20 cellular contexts compared by ENCODE assay signal in the genomic region with DNA sequence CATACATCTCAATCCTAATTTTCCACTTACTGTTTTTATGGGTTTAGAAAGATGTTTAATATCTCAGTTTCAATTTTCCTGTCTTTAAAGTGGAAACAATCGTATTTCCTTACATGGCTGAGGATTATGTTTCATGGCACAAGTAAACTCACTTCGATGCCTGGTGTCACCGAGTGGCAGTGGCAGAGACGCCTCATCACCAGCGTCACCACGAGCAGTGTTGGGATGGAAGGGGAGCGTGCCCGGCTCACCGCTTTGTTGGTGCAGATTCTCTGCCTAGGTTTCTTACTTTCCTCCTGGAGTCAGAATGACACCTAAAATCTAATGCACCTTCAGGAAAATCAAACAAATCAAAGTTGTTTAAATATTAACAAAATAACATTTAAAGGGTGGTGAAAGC. TPM values are rescaled to one million over a fixed set of nuclear protein-coding genes. Genes with fewer than 3 reads are reported as not detected.
A peak's percentile ranks its signal among the peaks of the same experiment; 100 is the strongest.
DNase-seq lines count a peak whose midpoint lies in the region; ATAC-seq and TF ChIP-seq lines count a peak whose summit lies in the region.
"Had no signal": no experiment of that assay in that cellular context is flagged by ENCODE, and none has a peak within 500 bp of the region (broad histone marks: within the 10 kb centered on the region; RNA-seq: fewer than 3 reads in every experiment).

No MANE protein-coding gene starts in this region.

- H3K27me3 Mint-ChIP-seq in chondrocyte (ENCODE audit: low read depth), result no peaks in the 10 kb centered on the region
- peaks cover 0 to 6% (median 2%) of the 10 kb centered on the region in 3 donors for H3K27me3 Mint-ChIP-seq in immature natural killer cell (ENCODE audit: low read depth in 3 of 3)

- no peaks in the 10 kb centered on the region for H3K4me1 Mint-ChIP-seq in chondrocyte (ENCODE audit: low read depth)
- H3K4me1 Mint-ChIP-seq in immature natural killer cell, result peaks cover 42 to 47% of the 10 kb centered on the region in 2 donors

- DNase-seq in chondrocyte (ENCODE audit: low spot score) (peak; percentile 29), immature natural killer cell (no peak), posterior vena cava (ENCODE audit: low spot score) (peak; percentile 65), HK-2 (ENCODE audit: unreplicated experiment) (no peak), coronary artery (ENCODE audit: low spot score) (no peak)
- DNase-seq: BE2C, DMS79, GOT3, Kasumi-1, NCI-H1417, NCI-H1694 treated with DMSO at 0.1 percent for 48 hours, NCI-H2081 treated with DMSO at 0.1 percent for 48 hours, NCI-H2171 treated with DMSO at 0.1 percent for 48 hours, NCI-H524 treated with DMSO at 0.1 percent for 48 hours, NCI-H82 had no signal

- H3K9me3 ChIP-seq in HUES48 (ENCODE audit: control insufficient read depth, insufficient read depth, low read length), result no peaks in the 10 kb centered on the region
- H3K9me3 ChIP-seq: BE2C, SJSA1 had no signal

- intact Hi-C loops in posterior vena cava (cut with DNase I), result no loop called here

- H3K9me3 Mint-ChIP-seq in chondrocyte (ENCODE audit: low read depth), result no peaks in the 10 kb centered on the region
- no peaks in the 10 kb centered on the region for H3K9me3 Mint-ChIP-seq in immature natural killer cell

- no peak overlapping the region for H3K9ac ChIP-seq in HUES48 (ENCODE audit: low read depth, low read length)

- H3K36me3 ChIP-seq in HUES48 (ENCODE audit: control insufficient read depth, insufficient read depth, low read length), result peaks cover 43% of the 10 kb centered on the region

- no peaks in the 10 kb centered on the region for H3K27me3 ChIP-seq in HUES48 (ENCODE audit: control insufficient read depth, insufficient read depth, low read length)
- H3K27me3 ChIP-seq: BE2C, SJSA1 had no signal

- no peak overlapping the region for H3K27ac Mint-ChIP-seq in chondrocyte (ENCODE audit: unreplicated experiment)
- peak overlapping the region in 4 of 6 donors; percentile 31 to 82 (median 63) for H3K27ac Mint-ChIP-seq in immature natural killer cell

- H3K4me3 ChIP-seq in HUES48 (ENCODE audit: low read depth, low read length) (no peak overlapping the region), coronary artery (no peak overlapping the region)
- H3K4me3 ChIP-seq: GM12878, SJSA1 had no signal

- H3K27ac ChIP-seq in HUES48 (ENCODE audit: low read depth, low read length) (peak overlapping the region; percentile 55), coronary artery (no peak overlapping the region)
- H3K27ac ChIP-seq: SJSA1 had no signal

- ATAC-seq in HG03342 (IDR thresholded peaks at IDR 0.05; ENCODE audit: unreplicated experiment), result no peak
- ATAC-seq: GM12878, Panc1 had no signal

- no peak overlapping the region for H3K4me3 Mint-ChIP-seq in chondrocyte (ENCODE audit: unreplicated experiment)
- peak overlapping the region in 2 of 5 donors; percentile 77 to 85 for H3K4me3 Mint-ChIP-seq in immature natural killer cell

- H3K36me3 Mint-ChIP-seq in chondrocyte (ENCODE audit: low read depth), result peaks cover 13% of the 10 kb centered on the region
- H3K36me3 Mint-ChIP-seq in immature natural killer cell, result peaks cover 10 to 22% (median 16%) of the 10 kb centered on the region in 3 donors

- TF ChIP-seq CTCF in chondrocyte (IDR thresholded peaks at IDR 0.05) (no peak), coronary artery (IDR thresholded peaks at IDR 0.05) (no peak)

- H3K4me1 ChIP-seq in HUES48 (ENCODE audit: control insufficient read depth, insufficient read depth, low read length), result peaks cover 4% of the 10 kb centered on the region; the same call in 1 of the 2 replicates
- H3K4me1 ChIP-seq: BE2C, SJSA1 had no signal

RNA-seq across cellular contexts. Expression of a gene that starts 48.2 kb away (rescaled TPM):
- 27.9 to 37.0 TPM (median 30.3 TPM) in 3 replicates for total RNA-seq in chondrocyte
- polyA plus RNA-seq in immature natural killer cell, result 10 to 100 TPM; 23.1 to 64.8 (median 26.9) TPM
- total RNA-seq in posterior vena cava, result 10 to 100 TPM; 24.3 to 26.4 TPM

Comparison
In these comparisons a context has a peak if more than half of its experiments do, and no peak if none do; other contexts are left out.
1. DNase-seq: peak in chondrocyte (single experiment) and posterior vena cava (single experiment); none in immature natural killer cell (0 of 3), HK-2 (single experiment) and coronary artery (single experiment).